Comparison of ENCODE assay signal across 8 cellular contexts in genomic region chr17:38605852-38606645, GRCh38. TPM values are rescaled to one million over a fixed set of nuclear protein-coding genes. Genes with fewer than 3 reads are reported as not detected.
DNase-seq lines count a peak whose midpoint lies in the region; ATAC-seq, FAIRE-seq and TF ChIP-seq lines count a peak whose summit lies in the region.

SRCIN1 (minus strand) TSS chr17:38605952; CDS start chr17:38605705, 247 bp downstream.

- no peak for FAIRE-seq in HTR-8/SVneo (lab: Jason Lieb, UNC)

- H3K9me3 Mint-ChIP-seq in CD4-positive, CD25-positive, alpha-beta regulatory T cell, result peaks cover 0 to 4% (median 0%) of the 10 kb centered on the region in 7 donors
- H3K9me3 Mint-ChIP-seq in activated naive CD4-positive, alpha-beta T cell treated with anti-CD3 and anti-CD28 coated beads, Interleukin-2, amount 50 U/mL, for 24 hours, result no peaks in the 10 kb centered on the region

- H3K4me3 Mint-ChIP-seq in CD4-positive, CD25-positive, alpha-beta regulatory T cell, result peak within 1 kb of the TSS in 3 of 4 donors; percentile 12 to 73 (median 62)
- H3K4me3 Mint-ChIP-seq in activated naive CD4-positive, alpha-beta T cell treated with anti-CD3 and anti-CD28 coated beads, Interleukin-2, amount 50 U/mL, for 24 hours, result peak within 1 kb of the TSS; percentile 77

- peaks cover 4% of the 10 kb centered on the region for H3K36me3 Mint-ChIP-seq in CD4-positive, CD25-positive, alpha-beta regulatory T cell
- H3K36me3 Mint-ChIP-seq in activated naive CD4-positive, alpha-beta T cell treated with anti-CD3 and anti-CD28 coated beads, Interleukin-2, amount 50 U/mL, for 24 hours, result no peaks in the 10 kb centered on the region

- peaks cover 0 to 22% (median 7%) of the 10 kb centered on the region in 4 donors for H3K4me1 Mint-ChIP-seq in CD4-positive, CD25-positive, alpha-beta regulatory T cell
- H3K4me1 Mint-ChIP-seq in activated naive CD4-positive, alpha-beta T cell treated with anti-CD3 and anti-CD28 coated beads, Interleukin-2, amount 50 U/mL, for 24 hours, result peaks cover 14% of the 10 kb centered on the region

- intact Hi-C loops in heart right ventricle (cut with DNase I), result no loop called here

- TF ChIP-seq CTCF in heart right ventricle (IDR thresholded peaks at IDR 0.05), result peak; percentile 47 to 91 (median 75)

- peaks cover 21% of the 10 kb centered on the region for H3K27me3 ChIP-seq in CD4-positive, CD25-positive, alpha-beta regulatory T cell (ENCODE audit: control insufficient read depth, insufficient read depth, low read length)
- peaks cover 0 to 97% (median 78%) of the 10 kb centered on the region in 7 donors for H3K27me3 ChIP-seq in heart right ventricle

- H3K36me3 ChIP-seq in CD4-positive, CD25-positive, alpha-beta regulatory T cell (ENCODE audit: control insufficient read depth, insufficient read depth, low read length), result no peaks in the 10 kb centered on the region
- H3K36me3 ChIP-seq in heart right ventricle, result no peaks in the 10 kb centered on the region

- 1% methylated on average over 68 to 103 of the region's 104 CpGs for WGBS in heart right ventricle, 2 donors

- H3K27me3 Mint-ChIP-seq in CD4-positive, CD25-positive, alpha-beta regulatory T cell, result peaks cover 76% of the 10 kb centered on the region
- H3K27me3 Mint-ChIP-seq in activated naive CD4-positive, alpha-beta T cell treated with anti-CD3 and anti-CD28 coated beads, Interleukin-2, amount 50 U/mL, for 24 hours, result peaks cover 36% of the 10 kb centered on the region

- no peaks in the 10 kb centered on the region for H3K9me3 ChIP-seq in CD4-positive, CD25-positive, alpha-beta regulatory T cell (ENCODE audit: control insufficient read depth in 2 of 2, low read length in 2 of 2)
- H3K9me3 ChIP-seq in heart right ventricle, result no peaks in the 10 kb centered on the region

- H3K4me1 ChIP-seq in CD4-positive, CD25-positive, alpha-beta regulatory T cell (ENCODE audit: control insufficient read depth, insufficient read depth, low read length, poor library complexity, severe bottlenecking), result peaks cover 17% of the 10 kb centered on the region
- peaks cover 6 to 24% (median 17%) of the 10 kb centered on the region in 9 donors for H3K4me1 ChIP-seq in heart right ventricle

- ATAC-seq in CD4-positive, CD25-positive, alpha-beta regulatory T cell (ENCODE audit: low read depth in 2 of 2), result peak; percentile 40 to 44
- ATAC-seq in heart right ventricle (peak in 4 of 8 donors; percentile 7 to 32 (median 17)), HG02759 (IDR thresholded peaks at IDR 0.05; ENCODE audit: unreplicated experiment) (no peak)

- H3K27ac Mint-ChIP-seq in CD4-positive, CD25-positive, alpha-beta regulatory T cell, result no peak within 1 kb of the TSS
- H3K27ac Mint-ChIP-seq in activated naive CD4-positive, alpha-beta T cell treated with anti-CD3 and anti-CD28 coated beads, Interleukin-2, amount 50 U/mL, for 24 hours, result no peak within 1 kb of the TSS

- no peak within 1 kb of the TSS for H3K27ac ChIP-seq in CD4-positive, CD25-positive, alpha-beta regulatory T cell (ENCODE audit: insufficient read depth, low read length, poor library complexity, severe bottlenecking)
- peak within 1 kb of the TSS in 3 of 10 donors; percentile 46 to 58 (median 52) for H3K27ac ChIP-seq in heart right ventricle

- no peak within 1 kb of the TSS for H3K4me3 ChIP-seq in CD4-positive, CD25-positive, alpha-beta regulatory T cell (ENCODE audit: low read depth, low read length)
- peak within 1 kb of the TSS; percentile 38 to 57 (median 52) for H3K4me3 ChIP-seq in heart right ventricle

- DNase-seq in CD4-positive, CD25-positive, alpha-beta regulatory T cell, result peak in 2 of 3 donors; percentile 24 to 31
- DNase-seq in HTR-8/SVneo (ENCODE audit: insufficient read length, low spot score) (peak; percentile 71), RKO (ENCODE audit: low spot score) (peak; percentile 87), heart right ventricle (peak in 1 of 2 donors; percentile 40), retina (peak; percentile 85), middle frontal gyrus (ENCODE audit: extremely low spot score, low spot score) (no peak)

RNA-seq across cellular contexts. Expression of gene SRCIN1, which starts in this region (rescaled TPM):
- total RNA-seq in CD4-positive, CD25-positive, alpha-beta regulatory T cell, result not detected
- polyA plus RNA-seq in CD4-positive, CD25-positive, alpha-beta regulatory T cell, result not detected
- 1 to 10 TPM in 8 of 10 donors, under 1 TPM in 2; 0.27 to 3.2 (median 1.3) TPM for total RNA-seq in heart right ventricle
- 1 to 10 TPM in 1 of 2 donors, under 1 TPM in 1; 0.29 to 1.2 TPM for polyA plus RNA-seq in heart right ventricle

Comparison
In these comparisons a context has a peak if more than half of its experiments do, and no peak if none do; other contexts are left out.
1. Peak in DNase-seq and ATAC-seq in CD4-positive, CD25-positive, alpha-beta regulatory T cell; RNA of the gene not detected or under 1 TPM.